ENCODE assay signal across 9 cellular contexts in genomic region chr1:153532161-153532560, GRCh38. TPM values are rescaled to one million over a fixed set of nuclear protein-coding genes. Genes with fewer than 3 reads are reported as not detected.
DNase-seq lines count a peak whose midpoint lies in the region; ATAC-seq and TF ChIP-seq lines count a peak whose summit lies in the region.
"Had no signal": no experiment of that assay in that cellular context is flagged by ENCODE, and none has a peak within 500 bp of the region (broad histone marks: within the 10 kb centered on the region; RNA-seq: fewer than 3 reads in every experiment).

No MANE protein-coding gene starts in this region.

- no peak for TF ChIP-seq POLR2A in ovary (IDR thresholded peaks at IDR 0.05)

- H3K9me3 ChIP-seq in hepatocyte (ENCODE audit: low read depth) (no peaks in the 10 kb centered on the region), tibial artery (no peaks in the 10 kb centered on the region), ovary (no peaks in the 10 kb centered on the region)

- H3K9me2 ChIP-seq in hepatocyte (replicated peaks; ENCODE audit: insufficient read depth) = no peaks in the 10 kb centered on the region

- H3K27me3 Mint-ChIP-seq in activated CD4-positive, alpha-beta T cell treated with anti-CD3 and anti-CD28 coated beads, Interleukin-2, amount 10 ng/mL, durations not matched to agents 24 days and 14 days = no peaks in the 10 kb centered on the region

- peaks cover 17% of the 10 kb centered on the region for H3K36me3 Mint-ChIP-seq in activated CD4-positive, alpha-beta T cell treated with anti-CD3 and anti-CD28 coated beads, Interleukin-2, amount 10 ng/mL, durations not matched to agents 24 days and 14 days (ENCODE audit: low read depth)

- peak overlapping the region; percentile 45 for H2AFZ ChIP-seq in hepatocyte

- H3K9me3 Mint-ChIP-seq in activated CD4-positive, alpha-beta T cell treated with anti-CD3 and anti-CD28 coated beads, Interleukin-2, amount 10 ng/mL, durations not matched to agents 24 days and 14 days = no peaks in the 10 kb centered on the region

- peak overlapping the region; percentile 86 for H3K27ac Mint-ChIP-seq in activated CD4-positive, alpha-beta T cell treated with anti-CD3 and anti-CD28 coated beads, Interleukin-2, amount 10 ng/mL, durations not matched to agents 24 days and 14 days

- peak; percentile 49 for DNase-seq in activated naive CD4-positive, alpha-beta T cell treated with Interleukin-2 at 50 U/mL for 16 hours
- no peak for DNase-seq in activated naive CD4-positive, alpha-beta T cell (lab: John Stamatoyannopoulos, UW)
- peak; percentile 77 for DNase-seq in activated CD4-positive, alpha-beta T cell treated with anti-CD3 and anti-CD28 coated beads, Interleukin-2, amount 10 ng/mL, durations not matched to agents 24 days and 14 days
- DNase-seq in hepatocyte (ENCODE audit: low spot score) (no peak), tibial artery (no peak), ovary (no peak), middle frontal gyrus (ENCODE audit: extremely low spot score, low spot score) (no peak)

- TF ChIP-seq CTCF in hepatocyte (IDR thresholded peaks at IDR 0.05; ENCODE audit: poor library complexity) (no peak), tibial artery (IDR thresholded peaks at IDR 0.05) (no peak), ovary (IDR thresholded peaks at IDR 0.05) (no peak)

- H3K27me3 ChIP-seq in hepatocyte (no peaks in the 10 kb centered on the region), tibial artery (no peaks in the 10 kb centered on the region), ovary (no peaks in the 10 kb centered on the region)

- H3K36me3 ChIP-seq in hepatocyte (replicated peaks; ENCODE audit: insufficient read depth, low read depth) = no peaks in the 10 kb centered on the region
- peaks cover 0 to 15% (median 9%) of the 10 kb centered on the region in 3 donors for H3K36me3 ChIP-seq in tibial artery
- no peaks in the 10 kb centered on the region for H3K36me3 ChIP-seq in ovary

- H4K20me1 ChIP-seq in hepatocyte (ENCODE audit: insufficient read depth, poor library complexity, severe bottlenecking) = no peaks in the 10 kb centered on the region

- H3K27ac ChIP-seq in hepatocyte = peak overlapping the region; percentile 94
- H3K27ac ChIP-seq in tibial artery = peak overlapping the region; percentile 93 to 99
- peak overlapping the region in 1 of 2 donors; percentile 97 for H3K27ac ChIP-seq in ovary

- H3K4me1 ChIP-seq in hepatocyte (ENCODE audit: insufficient read depth) = peaks cover 43% of the 10 kb centered on the region
- H3K4me1 ChIP-seq in tibial artery = peaks cover 0 to 56% (median 34%) of the 10 kb centered on the region in 4 donors
- peaks cover 18% of the 10 kb centered on the region for H3K4me1 ChIP-seq in ovary (ENCODE audit: insufficient read depth)

- peak overlapping the region; percentile 92 for H3K4me3 Mint-ChIP-seq in activated CD4-positive, alpha-beta T cell treated with anti-CD3 and anti-CD28 coated beads, Interleukin-2, amount 10 ng/mL, durations not matched to agents 24 days and 14 days

- peaks cover 56% of the 10 kb centered on the region for H3K4me1 Mint-ChIP-seq in activated CD4-positive, alpha-beta T cell treated with anti-CD3 and anti-CD28 coated beads, Interleukin-2, amount 10 ng/mL, durations not matched to agents 24 days and 14 days

- no peak for TF ChIP-seq EP300 in ovary (IDR thresholded peaks at IDR 0.05)

- intact Hi-C loops in activated CD4-positive, alpha-beta T cell treated with anti-CD3 and anti-CD28 coated beads, Interleukin-2, amount 10 ng/mL, durations not matched to agents 24 days and 14 days (cut with micrococcal nuclease) = loop anchor here (2.0 to 10.0 kb wide), 4 partner anchors 21 to 433 kb away; partner anchors contain the start of genes CHTOP, CREB3L4, S100A14 and SLC39A1
- intact Hi-C loops in tibial artery (cut with DNase I; ENCODE audit: low total_unique reads) (no loop called here), ovary (cut with DNase I) (loop anchor here in 2 of 4 donors (2.0 to 5.0 kb wide), 3 partner anchors 35 to 135 kb away; no protein-coding TSS in a partner anchor)

- no peak for ATAC-seq in GM18861 (IDR thresholded peaks at IDR 0.05; ENCODE audit: unreplicated experiment)

- peaks cover 18% of the 10 kb centered on the region for H3K79me2 ChIP-seq in hepatocyte

- H3K4me3 ChIP-seq in hepatocyte (no peak overlapping the region), tibial artery (no peak overlapping the region), ovary (no peak overlapping the region)

- peak overlapping the region; percentile 87 for H3K4me2 ChIP-seq in hepatocyte

RNA-seq across cellular contexts. Expression of gene S100A6, which starts 3.6 kb away (rescaled TPM):
- total RNA-seq in activated CD4-positive, alpha-beta T cell treated with anti-CD3 and anti-CD28 coated beads, Interleukin-2, amount 10 ng/mL, durations not matched to agents 24 days and 14 days = 166 and 174 TPM in 2 replicates
- total RNA-seq in hepatocyte (140 and 173 TPM in 2 replicates), ovary (100 to 1,000 TPM; 170 to 646 (median 456) TPM)
- polyA plus RNA-seq in hepatocyte (657 and 701 TPM in 2 replicates), ovary (100 to 1,000 TPM; 587 to 764 TPM)

RNA-seq across cellular contexts. Expression of gene S100A5, which starts 8.6 kb away (rescaled TPM):
- total RNA-seq in activated CD4-positive, alpha-beta T cell treated with anti-CD3 and anti-CD28 coated beads, Interleukin-2, amount 10 ng/mL, durations not matched to agents 24 days and 14 days = 2.3 and 2.6 TPM in 2 replicates
- total RNA-seq in hepatocyte (not detected in 2 replicates), ovary (not detected)
- polyA plus RNA-seq in hepatocyte (0.54 and 1.0 TPM in 2 replicates), ovary (not detected)
- total RNA-seq: M059J had no signal

RNA-seq across cellular contexts. Expression of gene S100A4, which starts 13.4 kb away (rescaled TPM):
- total RNA-seq in activated CD4-positive, alpha-beta T cell treated with anti-CD3 and anti-CD28 coated beads, Interleukin-2, amount 10 ng/mL, durations not matched to agents 24 days and 14 days = 132 and 134 TPM in 2 replicates
- 64.1 and 101 TPM in 2 replicates for total RNA-seq in hepatocyte
- 116 and 187 TPM in 2 replicates for polyA plus RNA-seq in hepatocyte
- total RNA-seq in ovary = 10 to 100 TPM; 12.7 to 85.5 (median 37.3) TPM
- polyA plus RNA-seq in ovary = 100 to 1,000 TPM; 104 to 160 TPM

RNA-seq across cellular contexts. Expression of gene S100A3, which starts 16.9 kb away (rescaled TPM):
- total RNA-seq in activated CD4-positive, alpha-beta T cell treated with anti-CD3 and anti-CD28 coated beads, Interleukin-2, amount 10 ng/mL, durations not matched to agents 24 days and 14 days = not detected in 2 replicates
- 2.6 and 2.7 TPM in 2 replicates for total RNA-seq in hepatocyte
- polyA plus RNA-seq in hepatocyte = 1.9 and 6.1 TPM in 2 replicates
- 1 to 10 TPM in 3 of 7 donors, under 1 TPM in 1, not detected in 3; 0.48 to 2.5 (median 1.3) TPM for total RNA-seq in ovary
- 1 to 10 TPM in 1 of 2 donors, not detected in 1; 2.2 TPM for polyA plus RNA-seq in ovary

RNA-seq across cellular contexts. Expression of gene S100A2, which starts 33.5 kb away (rescaled TPM):
- total RNA-seq in activated CD4-positive, alpha-beta T cell treated with anti-CD3 and anti-CD28 coated beads, Interleukin-2, amount 10 ng/mL, durations not matched to agents 24 days and 14 days = 0.40 and 1.2 TPM in 2 replicates
- total RNA-seq in hepatocyte = 1.7 and 4.2 TPM in 2 replicates
- 6.9 and 10.3 TPM in 2 replicates for polyA plus RNA-seq in hepatocyte
- 1 to 10 TPM in 4 of 7 donors, under 1 TPM in 1, not detected in 2; 0.61 to 4.0 (median 1.8) TPM for total RNA-seq in ovary
- polyA plus RNA-seq in ovary = 1 to 10 TPM in 1 of 2 donors, under 1 TPM in 1; 0.88 to 3.3 TPM

Comparison
In these comparisons a context has a peak if more than half of its experiments do, and no peak if none do; other contexts are left out.
1. DNase-seq: peak in activated naive CD4-positive, alpha-beta T cell treated with Interleukin-2 at 50 U/mL for 16 hours (single experiment) and activated CD4-positive, alpha-beta T cell treated with anti-CD3 and anti-CD28 coated beads, Interleukin-2, amount 10 ng/mL, durations not matched to agents 24 days and 14 days (single experiment); none in activated naive CD4-positive, alpha-beta T cell (0 of 4), hepatocyte (single experiment), tibial artery (0 of 2), ovary (0 of 5) and middle frontal gyrus (single experiment).